22 cellular contexts compared by ENCODE assay signal in the genomic region with DNA sequence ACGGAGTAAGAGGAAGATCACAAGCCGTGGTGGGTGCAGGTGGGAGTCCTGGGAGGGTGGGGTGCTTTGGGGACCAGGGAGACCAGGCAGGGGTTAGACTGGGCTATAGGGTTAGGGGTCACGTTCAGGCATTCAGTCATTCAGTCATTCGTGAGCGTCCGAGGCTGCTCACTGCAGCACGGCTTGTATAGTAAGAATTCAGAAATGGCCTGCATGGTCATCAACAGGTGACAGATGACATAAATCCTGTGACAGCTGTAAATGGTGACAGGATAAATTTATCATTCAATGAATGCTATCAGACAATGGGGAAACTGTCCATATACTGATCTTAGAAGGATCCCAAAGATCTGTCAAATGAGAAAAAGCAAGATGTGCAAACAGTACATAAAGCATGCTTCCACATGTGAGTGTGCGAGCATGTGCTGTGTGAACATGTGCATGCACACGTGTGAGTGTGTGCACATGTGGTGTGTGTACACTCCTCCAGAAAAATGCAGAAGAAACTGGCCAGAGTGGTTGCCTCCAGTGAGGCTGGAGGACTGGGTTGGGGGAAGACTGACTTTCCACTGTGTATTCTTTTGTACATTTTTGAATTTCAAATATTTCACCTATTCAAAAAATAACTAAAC.
"Had no signal": no experiment of that assay in that cellular context is flagged by ENCODE, and none has a peak within 500 bp of the region (broad histone marks: within the 10 kb centered on the region; RNA-seq: fewer than 3 reads in every experiment).

No MANE protein-coding gene starts in this region.

- H3K36me3 ChIP-seq: SJSA1 had no signal

- H3K4me2 ChIP-seq: KMS-11 had no signal

- DNase-seq: IMR-90, MV-4-11, NCI-H1048, NCI-H1105, NCI-H1417, NCI-H146, NCI-H1694 treated with DMSO at 0.1 percent for 48 hours, NCI-H1930, NCI-H2081, NCI-H2107, NCI-H226, NCI-H446, NCI-H510A, NCI-H524 treated with DMSO at 0.1 percent for 48 hours, NCI-H69, NCI-H774, Right ventricle myocardium superior, RPMI8226, SIG-M5 had no signal

- H3K4me3 ChIP-seq: SJSA1, SK-N-MC had no signal

- H3K9ac ChIP-seq: KMS-11 had no signal

- H3K27ac ChIP-seq: KMS-11, SJSA1, SK-N-MC had no signal
